16 cellular contexts compared by ENCODE assay signal in the genomic region with DNA sequence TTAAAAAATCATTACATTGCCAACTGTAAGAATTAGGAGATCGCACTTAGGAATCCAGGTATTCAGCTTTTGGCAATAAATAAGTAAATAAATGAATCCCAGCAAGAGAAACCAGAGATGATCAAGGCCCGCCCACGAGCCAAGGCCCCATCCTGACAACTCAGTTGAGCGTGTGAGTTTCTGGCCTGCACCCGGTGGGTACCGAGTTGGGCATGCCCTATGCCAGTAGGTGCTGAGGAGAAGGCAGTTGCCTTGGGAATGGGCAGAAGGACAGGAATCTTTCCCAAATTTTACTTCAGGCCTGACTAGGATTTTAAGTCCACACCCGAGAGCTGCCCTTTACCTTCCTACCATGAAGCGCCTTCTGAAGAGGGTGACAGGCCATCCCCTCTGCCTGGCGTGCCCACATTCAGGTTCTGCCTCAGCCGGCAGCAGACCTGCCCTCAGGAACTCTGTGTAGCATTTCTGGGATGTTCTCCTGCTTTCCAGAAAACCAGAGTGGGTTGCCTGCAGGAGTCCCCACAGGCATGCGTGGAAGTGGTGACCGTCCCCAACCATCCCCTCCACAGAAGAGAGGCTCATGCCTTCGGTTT.
A peak's percentile ranks its signal among the peaks of the same experiment; 100 is the strongest.
DNase-seq lines count a peak whose midpoint lies in the region; ATAC-seq and TF ChIP-seq lines count a peak whose summit lies in the region.
"Had no signal": no experiment of that assay in that cellular context is flagged by ENCODE, and none has a peak within 500 bp of the region (broad histone marks: within the 10 kb centered on the region; RNA-seq: fewer than 3 reads in every experiment).

No MANE protein-coding gene starts in this region.

- no peaks in the 10 kb centered on the region for H3K79me2 ChIP-seq in Karpas-422 (ENCODE audit: low read length)

- intact Hi-C loops in thyroid gland (cut with DNase I): no loop called here

- H3K9me3 ChIP-seq in tibial nerve (no peaks in the 10 kb centered on the region), thyroid gland (no peaks in the 10 kb centered on the region), Karpas-422 (ENCODE audit: low read length) (no peaks in the 10 kb centered on the region)

- H3K36me3 Mint-ChIP-seq in activated T-cell treated with anti-CD3 and anti-CD28 coated beads, Interleukin-2, amount 50 U/mL, for 24 hours (ENCODE audit: low read depth): no peaks in the 10 kb centered on the region
- no peaks in the 10 kb centered on the region for H3K36me3 Mint-ChIP-seq in activated CD8-positive, alpha-beta memory T cell treated with anti-CD3 and anti-CD28 coated beads, Interleukin-2, amount 10 ng/mL, durations not matched to agents 7 days and 5 days
- H3K36me3 Mint-ChIP-seq: CD4-positive, CD25-positive, alpha-beta regulatory T cell had no signal

- no peak overlapping the region for H3K9ac ChIP-seq in Karpas-422 (ENCODE audit: low read length)

- WGBS in tibial nerve, 2 donors: 93 to 98% methylated on average over 12 of the region's 13 CpGs
- WGBS in thyroid gland, 2 donors: 91 to 94% methylated on average over 13 of the region's 13 CpGs

- peaks cover 10% of the 10 kb centered on the region for H3K27me3 Mint-ChIP-seq in activated T-cell treated with anti-CD3 and anti-CD28 coated beads, Interleukin-2, amount 50 U/mL, for 24 hours
- H3K27me3 Mint-ChIP-seq in activated CD8-positive, alpha-beta memory T cell treated with anti-CD3 and anti-CD28 coated beads, Interleukin-2, amount 10 ng/mL, durations not matched to agents 7 days and 5 days: no peaks in the 10 kb centered on the region
- H3K27me3 Mint-ChIP-seq: CD4-positive, CD25-positive, alpha-beta regulatory T cell had no signal

- no peak for TF ChIP-seq EP300 in tibial nerve (IDR thresholded peaks at IDR 0.05)

- H3K4me1 Mint-ChIP-seq in activated T-cell treated with anti-CD3 and anti-CD28 coated beads, Interleukin-2, amount 50 U/mL, for 24 hours (ENCODE audit: low read depth): no peaks in the 10 kb centered on the region
- H3K4me1 Mint-ChIP-seq in activated CD8-positive, alpha-beta memory T cell treated with anti-CD3 and anti-CD28 coated beads, Interleukin-2, amount 10 ng/mL, durations not matched to agents 7 days and 5 days: no peaks in the 10 kb centered on the region
- H3K4me1 Mint-ChIP-seq: CD4-positive, CD25-positive, alpha-beta regulatory T cell had no signal

- no peak for ATAC-seq in activated CD8-positive, alpha-beta memory T cell treated with anti-CD3 and anti-CD28 coated beads, Interleukin-2, amount 10 ng/mL, durations not matched to agents 7 days and 5 days
- ATAC-seq in left lobe of liver: no peak
- ATAC-seq: Right ventricle myocardium inferior had no signal

- no peak for TF ChIP-seq POLR2A in tibial nerve (IDR thresholded peaks at IDR 0.05)
- TF ChIP-seq POLR2A in thyroid gland (IDR thresholded peaks at IDR 0.05): no peak

- H3K9me2 ChIP-seq in Karpas-422 (replicated peaks; ENCODE audit: insufficient read depth, low read length): no peaks in the 10 kb centered on the region

- no peak overlapping the region for H3K27ac ChIP-seq in tibial nerve
- H3K27ac ChIP-seq in thyroid gland: no peak overlapping the region
- H3K27ac ChIP-seq in Karpas-422 (ENCODE audit: low read length): no peak overlapping the region

- H3K36me3 ChIP-seq in tibial nerve (no peaks in the 10 kb centered on the region), thyroid gland (no peaks in the 10 kb centered on the region), Karpas-422 (ENCODE audit: insufficient read depth, low read length) (no peaks in the 10 kb centered on the region)

- H3K4me1 ChIP-seq in tibial nerve (no peaks in the 10 kb centered on the region), thyroid gland (no peaks in the 10 kb centered on the region), Karpas-422 (ENCODE audit: low read length) (no peaks in the 10 kb centered on the region)

- TF ChIP-seq CTCF in tibial nerve (IDR thresholded peaks at IDR 0.05) (no peak), thyroid gland (IDR thresholded peaks at IDR 0.05) (no peak)

- H3K4me2 ChIP-seq in Karpas-422 (ENCODE audit: low read depth, low read length, poor library complexity, severe bottlenecking): no peak overlapping the region

- H2AFZ ChIP-seq in Karpas-422 (ENCODE audit: low read length): no peak overlapping the region

- H3K4me3 ChIP-seq in tibial nerve (no peak overlapping the region), thyroid gland (replicated peaks in 1 of 3) (no peak overlapping the region), Karpas-422 (ENCODE audit: low read length) (no peak overlapping the region)

- no peak overlapping the region for H3K4me3 Mint-ChIP-seq in activated T-cell treated with anti-CD3 and anti-CD28 coated beads, Interleukin-2, amount 50 U/mL, for 24 hours
- no peak overlapping the region for H3K4me3 Mint-ChIP-seq in activated CD8-positive, alpha-beta memory T cell treated with anti-CD3 and anti-CD28 coated beads, Interleukin-2, amount 10 ng/mL, durations not matched to agents 7 days and 5 days
- H3K4me3 Mint-ChIP-seq: CD4-positive, CD25-positive, alpha-beta regulatory T cell had no signal

- peak; percentile 5 for DNase-seq in activated T-cell treated with anti-CD3 and anti-CD28 coated beads, Interleukin-2, amount 50 U/mL, for 24 hours
- DNase-seq in activated T-cell treated with anti-CD3 and anti-CD28 coated beads, Interleukin-2, amount 50 U/mL, for 48 hours: no peak
- DNase-seq in activated CD8-positive, alpha-beta memory T cell treated with anti-CD3 and anti-CD28 coated beads, Interleukin-2, amount 10 ng/mL, durations not matched to agents 7 days and 5 days: peak; percentile 32
- DNase-seq in left lobe of liver (ENCODE audit: low spot score): peak; percentile 19
- DNase-seq in tibial nerve (ENCODE audit: low spot score in 2 of 2): peak; percentile 1 to 5
- no peak for DNase-seq in thyroid gland
- no peak for DNase-seq in Karpas-422
- no peak for DNase-seq in NCI-H1417 treated with DMSO at 0.1 percent for 48 hours (lab: John Stamatoyannopoulos, UW)
- DNase-seq: AML-193; Calu3; CD4-positive, CD25-positive, alpha-beta regulatory T cell; DMS79; GOT3; NCI-H1436 treated with DMSO at 0.1 percent for 48 hours; NCI-H345 had no signal

- H3K27me3 ChIP-seq in tibial nerve (no peaks in the 10 kb centered on the region), thyroid gland (no peaks in the 10 kb centered on the region), Karpas-422 (ENCODE audit: low read length) (no peaks in the 10 kb centered on the region)

- peaks cover 2% of the 10 kb centered on the region for H3K9me3 Mint-ChIP-seq in activated T-cell treated with anti-CD3 and anti-CD28 coated beads, Interleukin-2, amount 50 U/mL, for 24 hours
- H3K9me3 Mint-ChIP-seq in activated CD8-positive, alpha-beta memory T cell treated with anti-CD3 and anti-CD28 coated beads, Interleukin-2, amount 10 ng/mL, durations not matched to agents 7 days and 5 days (ENCODE audit: low read depth): no peaks in the 10 kb centered on the region

- CTCF ChIA-PET in activated CD8-positive, alpha-beta memory T cell treated with anti-CD3 and anti-CD28 coated beads, Interleukin-2, amount 10 ng/mL, durations not matched to agents 7 days and 5 days (lab: Charles Lee): no interaction called here

- H3K27ac Mint-ChIP-seq in activated T-cell treated with anti-CD3 and anti-CD28 coated beads, Interleukin-2, amount 50 U/mL, for 24 hours: no peak overlapping the region
- no peak overlapping the region for H3K27ac Mint-ChIP-seq in activated CD8-positive, alpha-beta memory T cell treated with anti-CD3 and anti-CD28 coated beads, Interleukin-2, amount 10 ng/mL, durations not matched to agents 7 days and 5 days
- H3K27ac Mint-ChIP-seq: CD4-positive, CD25-positive, alpha-beta regulatory T cell had no signal

- no peaks in the 10 kb centered on the region for H4K20me1 ChIP-seq in Karpas-422 (ENCODE audit: insufficient read depth, low read depth, low read length)

Comparison
In these comparisons a context has a peak if more than half of its experiments do, and no peak if none do; other contexts are left out.
1. DNase-seq: peak in activated T-cell treated with anti-CD3 and anti-CD28 coated beads, Interleukin-2, amount 50 U/mL, for 24 hours (single experiment), activated CD8-positive, alpha-beta memory T cell treated with anti-CD3 and anti-CD28 coated beads, Interleukin-2, amount 10 ng/mL, durations not matched to agents 7 days and 5 days (single experiment), left lobe of liver (single experiment) and tibial nerve (2 of 2); none in activated T-cell treated with anti-CD3 and anti-CD28 coated beads, Interleukin-2, amount 50 U/mL, for 48 hours (0 of 2), thyroid gland (0 of 2), Karpas-422 (single experiment) and NCI-H1417 treated with DMSO at 0.1 percent for 48 hours (single experiment).